1 cellular context compared by ENCODE assay signal in the genomic region with DNA sequence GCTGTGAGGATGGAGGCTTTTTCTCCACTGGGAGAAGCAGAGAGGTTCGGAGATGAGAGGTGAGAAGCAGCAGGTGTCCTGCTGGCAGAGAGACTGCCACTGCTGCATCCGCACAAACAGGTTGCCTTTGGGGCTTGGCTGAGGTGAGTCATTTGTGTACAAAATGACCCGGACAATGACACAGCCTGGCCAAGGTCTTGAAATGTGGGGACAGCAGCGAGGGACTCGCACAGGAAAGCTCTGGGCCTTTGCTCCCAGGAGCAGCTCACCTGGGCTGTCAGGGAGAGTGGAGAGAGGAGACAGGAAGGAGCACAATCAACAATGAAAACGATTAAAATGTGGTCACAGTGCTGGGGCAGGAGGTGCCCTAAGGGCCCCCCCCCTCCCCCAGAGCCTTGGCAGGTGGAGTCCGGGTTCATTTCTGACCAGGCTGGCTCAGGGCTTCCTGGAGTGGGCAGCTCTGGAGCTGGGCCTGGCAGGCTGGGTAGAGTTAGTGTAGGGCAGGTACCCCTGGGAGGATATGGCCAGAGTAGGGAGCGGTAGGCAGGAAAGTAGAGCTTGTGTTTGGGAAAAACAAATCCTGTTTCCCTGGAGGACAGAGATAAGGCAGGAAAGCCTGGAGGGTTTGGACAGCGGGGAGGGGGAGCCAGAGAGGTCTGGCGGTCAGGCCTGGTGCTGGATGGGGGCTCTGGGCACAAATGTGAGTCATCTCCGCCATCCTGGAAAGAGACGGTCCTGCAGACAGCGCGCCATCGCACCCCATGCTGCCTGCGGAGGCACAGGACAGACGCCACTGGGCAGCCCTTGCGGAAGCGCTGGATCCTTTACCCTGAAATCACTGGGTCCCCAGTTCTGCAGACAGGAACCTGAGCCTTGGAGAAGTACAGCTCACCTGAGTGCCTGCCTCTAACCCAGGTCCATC.
TF ChIP-seq lines count a peak whose summit lies in the region.

No MANE protein-coding gene starts in this region.

TF ChIP-seq in HepG2, 621 proteins besides CTCF, POLR2A, EP300 and RAD21 (continued from another document and continues in another):
- TF ChIP-seq, protein P1, sequence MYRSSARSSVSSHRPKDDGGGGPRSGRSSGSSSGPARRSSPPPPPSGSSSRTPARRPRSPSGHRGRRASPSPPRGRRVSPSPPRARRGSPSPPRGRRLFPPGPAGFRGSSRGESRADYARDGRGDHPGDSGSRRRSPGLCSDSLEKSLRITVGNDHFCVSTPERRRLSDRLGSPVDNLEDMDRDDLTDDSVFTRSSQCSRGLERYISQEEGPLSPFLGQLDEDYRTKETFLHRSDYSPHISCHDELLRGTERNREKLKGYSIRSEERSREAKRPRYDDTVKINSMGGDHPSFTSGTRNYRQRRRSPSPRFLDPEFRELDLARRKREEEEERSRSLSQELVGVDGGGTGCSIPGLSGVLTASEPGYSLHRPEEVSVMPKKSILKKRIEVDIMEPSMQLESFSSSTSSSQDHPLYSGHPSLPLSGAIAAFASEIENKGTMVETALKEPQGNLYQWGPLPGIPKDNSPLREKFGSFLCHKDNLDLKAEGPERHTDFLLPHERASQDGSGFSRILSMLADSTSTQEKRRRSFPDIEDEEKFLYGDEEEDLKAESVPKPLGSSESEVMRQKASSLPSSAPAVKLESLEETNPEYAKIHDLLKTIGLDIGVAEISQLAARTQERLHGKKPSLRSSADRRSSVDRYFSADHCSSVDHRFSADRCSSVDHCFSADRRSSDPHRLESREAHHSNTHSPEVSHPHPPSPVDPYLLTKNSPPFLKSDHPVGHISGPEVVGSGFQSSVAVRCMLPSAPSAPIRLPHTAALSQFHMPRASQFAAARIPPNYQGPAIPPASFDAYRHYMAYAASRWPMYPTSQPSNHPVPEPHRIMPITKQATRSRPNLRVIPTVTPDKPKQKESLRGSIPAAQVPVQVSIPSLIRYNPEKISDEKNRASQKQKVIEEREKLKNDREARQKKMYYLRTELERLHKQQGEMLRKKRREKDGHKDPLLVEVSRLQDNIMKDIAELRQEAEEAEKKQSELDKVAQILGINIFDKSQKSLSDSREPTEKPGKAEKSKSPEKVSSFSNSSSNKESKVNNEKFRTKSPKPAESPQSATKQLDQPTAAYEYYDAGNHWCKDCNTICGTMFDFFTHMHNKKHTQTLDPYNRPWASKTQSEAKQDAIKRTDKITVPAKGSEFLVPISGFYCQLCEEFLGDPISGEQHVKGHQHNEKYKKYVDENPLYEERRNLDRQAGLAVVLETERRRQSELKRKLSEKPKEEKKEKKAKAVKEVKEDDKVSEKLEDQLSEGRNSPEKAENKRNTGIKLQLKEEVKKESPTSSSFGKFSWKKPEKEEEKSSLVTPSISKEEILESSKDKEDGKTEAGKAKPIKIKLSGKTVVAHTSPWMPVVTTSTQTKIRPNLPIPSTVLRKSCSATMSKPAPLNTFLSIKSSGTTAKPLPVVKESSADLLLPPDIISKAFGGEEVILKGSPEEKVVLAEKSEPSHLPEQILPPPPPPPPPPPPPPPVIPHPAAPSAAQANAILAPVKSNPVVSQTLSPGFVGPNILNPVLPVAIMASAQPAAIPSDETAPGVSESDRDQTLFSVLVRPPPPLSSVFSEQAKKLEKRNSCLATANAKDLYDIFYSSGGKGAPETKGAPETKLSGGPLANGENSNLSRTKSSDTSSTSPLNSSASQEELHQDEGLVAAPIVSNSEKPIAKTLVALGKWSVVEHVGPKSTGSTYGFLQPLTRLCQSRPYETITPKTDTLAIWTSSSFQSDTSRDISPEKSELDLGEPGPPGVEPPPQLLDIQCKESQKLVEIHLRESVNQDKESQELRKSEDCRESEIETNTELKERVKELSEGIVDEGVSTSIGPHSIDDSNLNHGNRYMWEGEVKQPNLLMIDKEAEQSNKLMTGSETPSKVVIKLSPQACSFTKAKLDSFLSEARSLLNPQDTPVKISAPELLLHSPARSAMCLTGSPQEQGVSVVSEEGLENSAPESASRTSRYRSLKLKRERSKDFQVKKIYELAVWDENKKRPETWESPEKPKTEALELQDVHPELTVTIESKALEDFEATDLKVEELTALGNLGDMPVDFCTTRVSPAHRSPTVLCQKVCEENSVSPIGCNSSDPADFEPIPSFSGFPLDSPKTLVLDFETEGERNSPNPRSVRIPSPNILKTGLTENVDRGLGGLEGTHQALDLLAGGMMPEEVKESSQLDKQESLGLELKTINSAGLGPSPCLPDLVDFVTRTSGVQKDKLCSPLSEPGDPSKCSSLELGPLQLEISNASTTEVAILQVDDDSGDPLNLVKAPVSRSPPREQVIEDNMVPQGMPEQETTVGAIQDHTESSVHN (CRISPR knock-in tag; IDR thresholded peaks at IDR 0.05) = no peak
- TF ChIP-seq, protein P2, sequence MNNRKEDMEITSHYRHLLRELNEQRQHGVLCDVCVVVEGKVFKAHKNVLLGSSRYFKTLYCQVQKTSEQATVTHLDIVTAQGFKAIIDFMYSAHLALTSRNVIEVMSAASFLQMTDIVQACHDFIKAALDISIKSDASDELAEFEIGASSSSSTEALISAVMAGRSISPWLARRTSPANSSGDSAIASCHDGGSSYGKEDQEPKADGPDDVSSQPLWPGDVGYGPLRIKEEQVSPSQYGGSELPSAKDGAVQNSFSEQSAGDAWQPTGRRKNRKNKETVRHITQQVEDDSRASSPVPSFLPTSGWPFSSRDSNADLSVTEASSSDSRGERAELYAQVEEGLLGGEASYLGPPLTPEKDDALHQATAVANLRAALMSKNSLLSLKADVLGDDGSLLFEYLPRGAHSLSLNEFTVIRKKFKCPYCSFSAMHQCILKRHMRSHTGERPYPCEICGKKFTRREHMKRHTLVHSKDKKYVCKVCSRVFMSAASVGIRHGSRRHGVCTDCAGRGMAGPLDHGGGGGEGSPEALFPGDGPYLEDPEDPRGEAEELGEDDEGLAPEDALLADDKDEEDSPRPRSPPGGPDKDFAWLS (CRISPR knock-in tag; IDR thresholded peaks at IDR 0.05; ENCODE audit: borderline replicate concordance) = no peak
- peak; percentile 76; the same call in 1 of the 2 replicates for TF ChIP-seq RXRB (CRISPR knock-in tag; IDR thresholded peaks at IDR 0.05; ENCODE audit: borderline replicate concordance)
- TF ChIP-seq, protein P3, sequence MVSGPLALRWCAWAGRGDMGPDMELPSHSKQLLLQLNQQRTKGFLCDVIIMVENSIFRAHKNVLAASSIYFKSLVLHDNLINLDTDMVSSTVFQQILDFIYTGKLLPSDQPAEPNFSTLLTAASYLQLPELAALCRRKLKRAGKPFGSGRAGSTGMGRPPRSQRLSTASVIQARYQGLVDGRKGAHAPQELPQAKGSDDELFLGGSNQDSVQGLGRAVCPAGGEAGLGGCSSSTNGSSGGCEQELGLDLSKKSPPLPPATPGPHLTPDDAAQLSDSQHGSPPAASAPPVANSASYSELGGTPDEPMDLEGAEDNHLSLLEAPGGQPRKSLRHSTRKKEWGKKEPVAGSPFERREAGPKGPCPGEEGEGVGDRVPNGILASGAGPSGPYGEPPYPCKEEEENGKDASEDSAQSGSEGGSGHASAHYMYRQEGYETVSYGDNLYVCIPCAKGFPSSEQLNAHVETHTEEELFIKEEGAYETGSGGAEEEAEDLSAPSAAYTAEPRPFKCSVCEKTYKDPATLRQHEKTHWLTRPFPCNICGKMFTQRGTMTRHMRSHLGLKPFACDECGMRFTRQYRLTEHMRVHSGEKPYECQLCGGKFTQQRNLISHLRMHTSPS (CRISPR knock-in tag; IDR thresholded peaks at IDR 0.05; ENCODE audit: low read depth) = peak; percentile 88; the same call in 1 of the 2 replicates
- TF ChIP-seq RFX3 (CRISPR knock-in tag; IDR thresholded peaks at IDR 0.05) = no peak
- TF ChIP-seq, protein P4, sequence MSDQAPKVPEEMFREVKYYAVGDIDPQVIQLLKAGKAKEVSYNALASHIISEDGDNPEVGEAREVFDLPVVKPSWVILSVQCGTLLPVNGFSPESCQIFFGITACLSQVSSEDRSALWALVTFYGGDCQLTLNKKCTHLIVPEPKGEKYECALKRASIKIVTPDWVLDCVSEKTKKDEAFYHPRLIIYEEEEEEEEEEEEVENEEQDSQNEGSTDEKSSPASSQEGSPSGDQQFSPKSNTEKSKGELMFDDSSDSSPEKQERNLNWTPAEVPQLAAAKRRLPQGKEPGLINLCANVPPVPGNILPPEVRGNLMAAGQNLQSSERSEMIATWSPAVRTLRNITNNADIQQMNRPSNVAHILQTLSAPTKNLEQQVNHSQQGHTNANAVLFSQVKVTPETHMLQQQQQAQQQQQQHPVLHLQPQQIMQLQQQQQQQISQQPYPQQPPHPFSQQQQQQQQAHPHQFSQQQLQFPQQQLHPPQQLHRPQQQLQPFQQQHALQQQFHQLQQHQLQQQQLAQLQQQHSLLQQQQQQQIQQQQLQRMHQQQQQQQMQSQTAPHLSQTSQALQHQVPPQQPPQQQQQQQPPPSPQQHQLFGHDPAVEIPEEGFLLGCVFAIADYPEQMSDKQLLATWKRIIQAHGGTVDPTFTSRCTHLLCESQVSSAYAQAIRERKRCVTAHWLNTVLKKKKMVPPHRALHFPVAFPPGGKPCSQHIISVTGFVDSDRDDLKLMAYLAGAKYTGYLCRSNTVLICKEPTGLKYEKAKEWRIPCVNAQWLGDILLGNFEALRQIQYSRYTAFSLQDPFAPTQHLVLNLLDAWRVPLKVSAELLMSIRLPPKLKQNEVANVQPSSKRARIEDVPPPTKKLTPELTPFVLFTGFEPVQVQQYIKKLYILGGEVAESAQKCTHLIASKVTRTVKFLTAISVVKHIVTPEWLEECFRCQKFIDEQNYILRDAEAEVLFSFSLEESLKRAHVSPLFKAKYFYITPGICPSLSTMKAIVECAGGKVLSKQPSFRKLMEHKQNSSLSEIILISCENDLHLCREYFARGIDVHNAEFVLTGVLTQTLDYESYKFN (CRISPR knock-in tag; conservative IDR thresholded peaks at IDR 0.05) = peak; percentile 81
- TF ChIP-seq, protein P5, sequence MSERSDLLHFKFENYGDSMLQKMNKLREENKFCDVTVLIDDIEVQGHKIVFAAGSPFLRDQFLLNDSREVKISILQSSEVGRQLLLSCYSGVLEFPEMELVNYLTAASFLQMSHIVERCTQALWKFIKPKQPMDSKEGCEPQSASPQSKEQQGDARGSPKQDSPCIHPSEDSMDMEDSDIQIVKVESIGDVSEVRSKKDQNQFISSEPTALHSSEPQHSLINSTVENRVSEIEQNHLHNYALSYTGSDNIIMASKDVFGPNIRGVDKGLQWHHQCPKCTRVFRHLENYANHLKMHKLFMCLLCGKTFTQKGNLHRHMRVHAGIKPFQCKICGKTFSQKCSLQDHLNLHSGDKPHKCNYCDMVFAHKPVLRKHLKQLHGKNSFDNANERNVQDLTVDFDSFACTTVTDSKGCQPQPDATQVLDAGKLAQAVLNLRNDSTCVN (CRISPR knock-in tag; IDR thresholded peaks at IDR 0.05; ENCODE audit: borderline replicate concordance) = no peak
- TF ChIP-seq ZNF382 (CRISPR knock-in tag; IDR thresholded peaks at IDR 0.05; ENCODE audit: borderline replicate concordance) = no peak
- TF ChIP-seq POLR2AphosphoS5 (IDR thresholded peaks at IDR 0.05; ENCODE audit: low read depth, low read length) = peak; percentile 36; the same call in 1 of the 2 replicates
- TF ChIP-seq ZNF337 (CRISPR knock-in tag; IDR thresholded peaks at IDR 0.05; ENCODE audit: borderline replicate concordance, low read depth) = no peak
- TF ChIP-seq, protein P6, sequence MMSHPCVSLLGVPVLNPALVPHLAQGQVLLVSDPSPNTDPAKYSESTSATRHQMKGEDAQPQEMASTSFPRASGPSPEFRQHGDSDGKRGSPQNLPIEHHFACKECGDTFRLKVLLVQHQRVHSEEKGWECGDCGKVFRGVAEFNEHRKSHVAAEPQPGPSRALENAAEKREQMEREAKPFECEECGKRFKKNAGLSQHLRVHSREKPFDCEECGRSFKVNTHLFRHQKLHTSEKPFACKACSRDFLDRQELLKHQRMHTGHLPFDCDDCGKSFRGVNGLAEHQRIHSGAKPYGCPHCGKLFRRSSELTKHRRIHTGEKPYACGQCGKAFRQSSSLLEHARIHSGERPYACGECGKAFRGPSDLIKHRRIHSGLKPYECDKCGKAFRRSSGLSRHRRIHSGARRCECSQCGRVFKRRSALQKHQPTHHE (CRISPR knock-in tag; IDR thresholded peaks at IDR 0.05; ENCODE audit: borderline replicate concordance) = no peak
- TF ChIP-seq RARG (CRISPR knock-in tag; IDR thresholded peaks at IDR 0.05; ENCODE audit: low read depth) = no peak
- TF ChIP-seq ZNF792 (CRISPR knock-in tag; IDR thresholded peaks at IDR 0.05) = 0 out of 2 replicates have a peak, but pooled peaks have one; percentile 35
- TF ChIP-seq NCOA5 (CRISPR knock-in tag; IDR thresholded peaks at IDR 0.05) = no peak
- TF ChIP-seq ZNF121 (CRISPR knock-in tag; IDR thresholded peaks at IDR 0.05) = peak; percentile 62; the same call in 1 of the 2 replicates
- 0 out of 2 replicates have a peak, but pooled peaks have one; percentile 13 for TF ChIP-seq SMAD1 (CRISPR knock-in tag; IDR thresholded peaks at IDR 0.05; ENCODE audit: borderline replicate concordance, low read depth)
- TF ChIP-seq, protein P7, sequence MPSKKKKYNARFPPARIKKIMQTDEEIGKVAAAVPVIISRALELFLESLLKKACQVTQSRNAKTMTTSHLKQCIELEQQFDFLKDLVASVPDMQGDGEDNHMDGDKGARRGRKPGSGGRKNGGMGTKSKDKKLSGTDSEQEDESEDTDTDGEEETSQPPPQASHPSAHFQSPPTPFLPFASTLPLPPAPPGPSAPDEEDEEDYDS (CRISPR knock-in tag; IDR thresholded peaks at IDR 0.05) = peak; percentile 76
- TF ChIP-seq, protein P8, sequence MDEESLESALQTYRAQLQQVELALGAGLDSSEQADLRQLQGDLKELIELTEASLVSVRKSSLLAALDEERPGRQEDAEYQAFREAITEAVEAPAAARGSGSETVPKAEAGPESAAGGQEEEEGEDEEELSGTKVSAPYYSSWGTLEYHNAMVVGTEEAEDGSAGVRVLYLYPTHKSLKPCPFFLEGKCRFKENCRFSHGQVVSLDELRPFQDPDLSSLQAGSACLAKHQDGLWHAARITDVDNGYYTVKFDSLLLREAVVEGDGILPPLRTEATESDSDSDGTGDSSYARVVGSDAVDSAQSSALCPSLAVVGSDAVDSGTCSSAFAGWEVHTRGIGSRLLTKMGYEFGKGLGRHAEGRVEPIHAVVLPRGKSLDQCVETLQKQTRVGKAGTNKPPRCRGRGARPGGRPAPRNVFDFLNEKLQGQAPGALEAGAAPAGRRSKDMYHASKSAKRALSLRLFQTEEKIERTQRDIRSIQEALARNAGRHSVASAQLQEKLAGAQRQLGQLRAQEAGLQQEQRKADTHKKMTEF (CRISPR knock-in tag; IDR thresholded peaks at IDR 0.05) = peak; percentile 53; the same call in 1 of the 2 replicates
- peak; percentile 10; the same call in 1 of the 2 replicates for TF ChIP-seq ZBTB38 (CRISPR knock-in tag; IDR thresholded peaks at IDR 0.05)
